ENCODE assay signal across 19 cellular contexts in genomic region chr1:223301346-223301745, GRCh38.
DNase-seq lines count a peak whose midpoint lies in the region; ATAC-seq lines count a peak whose summit lies in the region.
"Had no signal": no experiment of that assay in that cellular context is flagged by ENCODE, and none has a peak within 500 bp of the region (broad histone marks: within the 10 kb centered on the region; RNA-seq: fewer than 3 reads in every experiment).

No MANE protein-coding gene starts in this region.

- peak; percentile 30 for ATAC-seq in activated CD4-positive, alpha-beta T cell treated with anti-CD3 and anti-CD28 coated beads for 36 hours
- ATAC-seq in stimulated activated naive CD8-positive, alpha-beta T cell treated with anti-CD3 and anti-CD28 coated beads, Interleukin-15, amount 100 ng/mL, for 72 hours: peak; percentile 86
- ATAC-seq in stimulated activated naive CD8-positive, alpha-beta T cell treated with anti-CD3 and anti-CD28 coated beads, Interleukin-15, Interleukin-2, amounts not matched to agents 100 U/mL and 50 U/mL, for 24 hours: no peak
- ATAC-seq in activated T-helper 17 cell treated with anti-CD3 and anti-CD28 coated beads, Interleukin-2, amount 50 U/mL, for 72 hours (replicated peaks): peak; percentile 74
- peak; percentile 75 for ATAC-seq in stimulated activated effector memory CD8-positive, alpha-beta T cell treated with anti-CD3 and anti-CD28 coated beads, Interleukin-12 subunit alpha, Interleukin-12 subunit beta, amount 100 ng/mL, for 72 hours

- no peaks in the 10 kb centered on the region for H3K36me3 Mint-ChIP-seq in activated CD4-positive, alpha-beta T cell treated with anti-CD3 and anti-CD28 coated beads for 36 hours (ENCODE audit: low read depth)
- H3K36me3 Mint-ChIP-seq in activated CD4-positive, alpha-beta T cell treated with anti-CD3 and anti-CD28 coated beads, Interleukin-2, amount 10 ng/mL, durations not matched to agents 7 days and 5 days (ENCODE audit: low read depth): no peaks in the 10 kb centered on the region
- no peaks in the 10 kb centered on the region for H3K36me3 Mint-ChIP-seq in activated T-helper 17 cell treated with anti-CD3 and anti-CD28 coated beads, Interleukin-2, amount 50 U/mL, for 72 hours (ENCODE audit: low read depth)
- no peaks in the 10 kb centered on the region for H3K36me3 Mint-ChIP-seq in stimulated activated effector memory CD8-positive, alpha-beta T cell treated with anti-CD3 and anti-CD28 coated beads, Interleukin-12 subunit alpha, Interleukin-12 subunit beta, amount 100 ng/mL, for 72 hours

- CTCF ChIA-PET in activated CD4-positive, alpha-beta T cell treated with anti-CD3 and anti-CD28 coated beads for 36 hours (lab: Charles Lee): interaction anchor here (0.6 kb wide), 1 partner anchor 64 kb away, joined by 3 read pairs; no protein-coding TSS in a partner anchor
- CTCF ChIA-PET in activated CD4-positive, alpha-beta T cell treated with anti-CD3 and anti-CD28 coated beads, Interleukin-2, amount 10 ng/mL, durations not matched to agents 7 days and 5 days (lab: Charles Lee): no interaction called here

- peaks cover 30% of the 10 kb centered on the region for H3K4me1 Mint-ChIP-seq in activated CD4-positive, alpha-beta T cell treated with anti-CD3 and anti-CD28 coated beads for 36 hours
- peaks cover 10% of the 10 kb centered on the region for H3K4me1 Mint-ChIP-seq in activated CD4-positive, alpha-beta T cell treated with anti-CD3 and anti-CD28 coated beads, Interleukin-2, amount 10 ng/mL, durations not matched to agents 7 days and 5 days
- H3K4me1 Mint-ChIP-seq in stimulated activated naive CD8-positive, alpha-beta T cell treated with anti-CD3 and anti-CD28 coated beads, Interleukin-15, amount 100 ng/mL, for 72 hours: peaks cover 28% of the 10 kb centered on the region
- H3K4me1 Mint-ChIP-seq in activated T-helper 17 cell treated with anti-CD3 and anti-CD28 coated beads, Interleukin-2, amount 50 U/mL, for 72 hours: peaks cover 24% of the 10 kb centered on the region
- peaks cover 19% of the 10 kb centered on the region for H3K4me1 Mint-ChIP-seq in stimulated activated effector memory CD8-positive, alpha-beta T cell treated with anti-CD3 and anti-CD28 coated beads, Interleukin-12 subunit alpha, Interleukin-12 subunit beta, amount 100 ng/mL, for 72 hours

- intact Hi-C loops in activated CD4-positive, alpha-beta T cell treated with anti-CD3 and anti-CD28 coated beads for 36 hours (cut with DNase I, micrococcal nuclease): no loop called here

- H3K27me3 Mint-ChIP-seq in activated CD4-positive, alpha-beta T cell treated with anti-CD3 and anti-CD28 coated beads for 36 hours: no peaks in the 10 kb centered on the region
- no peaks in the 10 kb centered on the region for H3K27me3 Mint-ChIP-seq in activated CD4-positive, alpha-beta T cell treated with anti-CD3 and anti-CD28 coated beads, Interleukin-2, amount 10 ng/mL, durations not matched to agents 7 days and 5 days
- H3K27me3 Mint-ChIP-seq in stimulated activated naive CD8-positive, alpha-beta T cell treated with anti-CD3 and anti-CD28 coated beads, Interleukin-15, amount 100 ng/mL, for 72 hours: no peaks in the 10 kb centered on the region
- H3K27me3 Mint-ChIP-seq in activated T-helper 17 cell treated with anti-CD3 and anti-CD28 coated beads, Interleukin-2, amount 50 U/mL, for 72 hours: no peaks in the 10 kb centered on the region

- H3K9me3 Mint-ChIP-seq in activated CD4-positive, alpha-beta T cell treated with anti-CD3 and anti-CD28 coated beads for 36 hours (ENCODE audit: low read depth): peaks cover 5% of the 10 kb centered on the region
- peaks cover 16% of the 10 kb centered on the region for H3K9me3 Mint-ChIP-seq in activated CD4-positive, alpha-beta T cell treated with anti-CD3 and anti-CD28 coated beads, Interleukin-2, amount 10 ng/mL, durations not matched to agents 7 days and 5 days
- H3K9me3 Mint-ChIP-seq in stimulated activated naive CD8-positive, alpha-beta T cell treated with anti-CD3 and anti-CD28 coated beads, Interleukin-15, amount 100 ng/mL, for 72 hours: peaks cover 4 to 9% of the 10 kb centered on the region in 2 donors
- H3K9me3 Mint-ChIP-seq in activated T-helper 17 cell treated with anti-CD3 and anti-CD28 coated beads, Interleukin-2, amount 50 U/mL, for 72 hours: peaks cover 3% of the 10 kb centered on the region
- H3K9me3 Mint-ChIP-seq in stimulated activated effector memory CD8-positive, alpha-beta T cell treated with anti-CD3 and anti-CD28 coated beads, Interleukin-12 subunit alpha, Interleukin-12 subunit beta, amount 100 ng/mL, for 72 hours: peaks cover 5% of the 10 kb centered on the region

- DNase-seq in activated CD4-positive, alpha-beta T cell treated with anti-CD3 and anti-CD28 coated beads for 36 hours: no peak
- no peak for DNase-seq in activated CD4-positive, alpha-beta T cell treated with anti-CD3 and anti-CD28 coated beads, Interleukin-2, amount 10 ng/mL, durations not matched to agents 7 days and 5 days
- DNase-seq in stimulated activated naive CD8-positive, alpha-beta T cell treated with anti-CD3 and anti-CD28 coated beads, Interleukin-15, amount 100 ng/mL, for 72 hours: no peak
- DNase-seq in stimulated activated naive CD8-positive, alpha-beta T cell treated with anti-CD3 and anti-CD28 coated beads, Interleukin-15, Interleukin-2, amounts not matched to agents 100 U/mL and 50 U/mL, for 24 hours: no peak
- no peak for DNase-seq in stimulated activated effector memory CD8-positive, alpha-beta T cell treated with anti-CD3 and anti-CD28 coated beads, Interleukin-12 subunit alpha, Interleukin-12 subunit beta, amount 100 ng/mL, for 72 hours (ENCODE audit: low spot score in 2 of 2)
- DNase-seq in DMS153 treated with DMSO at 0.1 percent for 48 hours (lab: John Stamatoyannopoulos, UW; ENCODE audit: unreplicated experiment) (no peak), NCI-H2171 treated with DMSO at 0.1 percent for 48 hours (lab: John Stamatoyannopoulos, UW) (no peak)
- DNase-seq: ACHN; KG1; NCI-H1092 treated with DMSO at 0.1 percent for 48 hours; NCI-H1436 treated with DMSO at 0.1 percent for 48 hours; NCI-H1930; NCI-H226; NCI-H510A treated with DMSO at 0.1 percent for 48 hours; NCI-H748 treated with DMSO at 0.1 percent for 48 hours; NK-92 treated with Interleukin-12 subunit alpha and Interleukin-12 subunit beta, amount 100 ng/mL, for 24 hours; Peyer's patch; SJCRH30 had no signal

- H3K4me3 Mint-ChIP-seq in activated CD4-positive, alpha-beta T cell treated with anti-CD3 and anti-CD28 coated beads for 36 hours: no peak overlapping the region
- no peak overlapping the region for H3K4me3 Mint-ChIP-seq in activated CD4-positive, alpha-beta T cell treated with anti-CD3 and anti-CD28 coated beads, Interleukin-2, amount 10 ng/mL, durations not matched to agents 7 days and 5 days
- H3K4me3 Mint-ChIP-seq in stimulated activated naive CD8-positive, alpha-beta T cell treated with anti-CD3 and anti-CD28 coated beads, Interleukin-15, amount 100 ng/mL, for 72 hours: no peak overlapping the region
- H3K4me3 Mint-ChIP-seq in activated T-helper 17 cell treated with anti-CD3 and anti-CD28 coated beads, Interleukin-2, amount 50 U/mL, for 72 hours: peak overlapping the region; percentile 34
- H3K4me3 Mint-ChIP-seq in stimulated activated effector memory CD8-positive, alpha-beta T cell treated with anti-CD3 and anti-CD28 coated beads, Interleukin-12 subunit alpha, Interleukin-12 subunit beta, amount 100 ng/mL, for 72 hours: no peak overlapping the region

- no peak overlapping the region for H3K27ac Mint-ChIP-seq in activated CD4-positive, alpha-beta T cell treated with anti-CD3 and anti-CD28 coated beads for 36 hours
- no peak overlapping the region for H3K27ac Mint-ChIP-seq in activated CD4-positive, alpha-beta T cell treated with anti-CD3 and anti-CD28 coated beads, Interleukin-2, amount 10 ng/mL, durations not matched to agents 7 days and 5 days
- H3K27ac Mint-ChIP-seq in stimulated activated naive CD8-positive, alpha-beta T cell treated with anti-CD3 and anti-CD28 coated beads, Interleukin-15, amount 100 ng/mL, for 72 hours: no peak overlapping the region
- H3K27ac Mint-ChIP-seq in activated T-helper 17 cell treated with anti-CD3 and anti-CD28 coated beads, Interleukin-2, amount 50 U/mL, for 72 hours: peak overlapping the region; percentile 42
- H3K27ac Mint-ChIP-seq in stimulated activated effector memory CD8-positive, alpha-beta T cell treated with anti-CD3 and anti-CD28 coated beads, Interleukin-12 subunit alpha, Interleukin-12 subunit beta, amount 100 ng/mL, for 72 hours: no peak overlapping the region

- POLR2A ChIA-PET in activated CD4-positive, alpha-beta T cell treated with anti-CD3 and anti-CD28 coated beads for 36 hours (lab: Charles Lee): no interaction called here
- POLR2A ChIA-PET in activated CD4-positive, alpha-beta T cell treated with anti-CD3 and anti-CD28 coated beads, Interleukin-2, amount 10 ng/mL, durations not matched to agents 7 days and 5 days (lab: Charles Lee): no interaction called here
